Comparison of ENCODE assay signal across 8 cellular contexts in genomic region chr12:96237465-96238077, GRCh38. TPM values are rescaled to one million over a fixed set of nuclear protein-coding genes. Genes with fewer than 3 reads are reported as not detected.
DNase-seq lines count a peak whose midpoint lies in the region; ATAC-seq and TF ChIP-seq lines count a peak whose summit lies in the region.

No MANE protein-coding gene starts in this region.

- H3K79me2 ChIP-seq in SK-N-SH (ENCODE audit: insufficient read depth) = peaks cover 90% of the 10 kb centered on the region

- peaks cover 4 to 14% of the 10 kb centered on the region in 2 experiments for H3K36me3 ChIP-seq in SK-N-SH (replicated peaks in 1 of 2; ENCODE audit: control insufficient read depth in 1 of 2, insufficient read depth in 2 of 2, low read length in 1 of 2)
- H3K36me3 ChIP-seq in A673 (ENCODE audit: insufficient read depth, low read length, poor library complexity, severe bottlenecking) = no peaks in the 10 kb centered on the region

- ATAC-seq in GM21786 (IDR thresholded peaks at IDR 0.05; ENCODE audit: unreplicated experiment) = no peak

- no peaks in the 10 kb centered on the region for H3K9me3 Mint-ChIP-seq in activated naive CD8-positive, alpha-beta T cell treated with anti-CD3 and anti-CD28 coated beads for 36 hours

- peaks cover 43% of the 10 kb centered on the region for H3K4me1 Mint-ChIP-seq in activated naive CD8-positive, alpha-beta T cell treated with anti-CD3 and anti-CD28 coated beads for 36 hours

- H3K27me3 ChIP-seq in SK-N-SH (ENCODE audit: insufficient read depth) (no peaks in the 10 kb centered on the region), A673 (replicated peaks; ENCODE audit: insufficient read depth, low read depth, low read length, poor library complexity) (no peaks in the 10 kb centered on the region)

- peak overlapping the region; percentile 68 for H3K4me2 ChIP-seq in SK-N-SH

- H3K4me1 ChIP-seq in SK-N-SH (ENCODE audit: control insufficient read depth in 1 of 2, insufficient read depth in 2 of 2, low read depth in 1 of 2, low read length in 1 of 2) (peaks cover 33 to 58% of the 10 kb centered on the region in 2 experiments), A673 (ENCODE audit: insufficient read depth, low read length, poor library complexity, severe bottlenecking) (peaks cover 34% of the 10 kb centered on the region)

- no peak for TF ChIP-seq RAD21 in SK-N-SH (IDR thresholded peaks at IDR 0.05; ENCODE audit: low read length)

- peak overlapping the region; percentile 50 for H3K27ac Mint-ChIP-seq in activated naive CD8-positive, alpha-beta T cell treated with anti-CD3 and anti-CD28 coated beads for 36 hours

- peak overlapping the region; percentile 29 to 89; a peak in 3 of 4 replicates for H3K27ac ChIP-seq in SK-N-SH (ENCODE audit: low read depth in 2 of 2, low read length in 1 of 2)
- H3K27ac ChIP-seq in A673 (ENCODE audit: low read depth, low read length, poor library complexity, severe bottlenecking) = no peak overlapping the region

- intact Hi-C loops in A673 (cut with micrococcal nuclease; ENCODE audit: unreplicated experiment) = no loop called here

- peaks cover 24% of the 10 kb centered on the region for H3K36me3 Mint-ChIP-seq in activated naive CD8-positive, alpha-beta T cell treated with anti-CD3 and anti-CD28 coated beads for 36 hours

- H3K4me3 Mint-ChIP-seq in activated naive CD8-positive, alpha-beta T cell treated with anti-CD3 and anti-CD28 coated beads for 36 hours = peak overlapping the region; percentile 26

- POLR2A ChIA-PET in SK-N-SH (lab: Yijun Ruan, JAX) = no interaction called here
- POLR2A ChIA-PET in A673 (lab: Charles Lee; ENCODE audit: low non-redundant PET) = no interaction called here

- peaks cover 94% of the 10 kb centered on the region for H4K20me1 ChIP-seq in SK-N-SH (ENCODE audit: insufficient read depth)

- no TSS peak for BruUV-seq in A673 (replicated peaks; lab: Mats Ljungman, UMichigan)

- WGBS in SK-N-SH (ENCODE audit: low lambda C conversion rate) = 31% methylated on average over 9 of the region's 9 CpGs

- H3K9ac ChIP-seq in SK-N-SH = peak overlapping the region; percentile 43

- peak; percentile 10; the same call in 1 of the 2 replicates for TF ChIP-seq CTCF in SK-N-SH (IDR thresholded peaks at IDR 0.05)
- TF ChIP-seq CTCF in A673 (conservative IDR thresholded peaks at IDR 0.05; ENCODE audit: low read depth, low read length) = no peak

- no peaks in the 10 kb centered on the region for H3K9me2 ChIP-seq in SK-N-SH

- CTCF ChIA-PET in SK-N-SH (lab: Yijun Ruan, JAX) = interaction anchor here (1.1 to 4.7 kb wide), 2 partner anchors 22 to 162 kb away, joined by 4 to 33 read pairs; partner anchors contain the start of gene CDK17
- CTCF ChIA-PET in A673 (lab: Charles Lee) = interaction anchor here (0.5 kb wide), 1 partner anchor 22 kb away, joined by 4 read pairs; no protein-coding TSS in a partner anchor

- H2AFZ ChIP-seq in SK-N-SH (ENCODE audit: low read depth) = no peak overlapping the region

- DNase-seq in EH (ENCODE audit: low read depth) (peak; percentile 97), SK-N-SH (no peak), iris pigment epithelial cell (ENCODE audit: low read depth) (peak; percentile 98), A673 (ENCODE audit: low spot score) (no peak), NCI-H82 treated with DMSO at 0.1 percent for 48 hours (lab: John Stamatoyannopoulos, UW; ENCODE audit: unreplicated experiment) (no peak)
- peak; percentile 55 for DNase-seq in activated naive CD8-positive, alpha-beta T cell treated with anti-CD3 and anti-CD28 coated beads for 36 hours
- DNase-seq in stimulated activated CD8-positive, alpha-beta memory T cell treated with anti-CD3 and anti-CD28 coated beads, Interleukin-12 subunit alpha, Interleukin-12 subunit beta, amount 100 ng/mL, for 4 hours (ENCODE audit: low read depth) = peak; percentile 31

- peak overlapping the region in 1 of 2 experiments; percentile 8; a peak in 1 of 4 replicates for H3K4me3 ChIP-seq in SK-N-SH (ENCODE audit: low read depth in 2 of 2, low read length in 1 of 2)
- H3K4me3 ChIP-seq in A673 (ENCODE audit: low read depth, low read length, poor library complexity, severe bottlenecking) = no peak overlapping the region

- peaks cover 18% of the 10 kb centered on the region for H3F3A ChIP-seq in SK-N-SH (replicated peaks; ENCODE audit: insufficient read depth)

- peak in 1 of 2 experiments; percentile 69; a peak in 1 of 4 replicates for TF ChIP-seq EP300 in SK-N-SH (IDR thresholded peaks at IDR 0.05; ENCODE audit: borderline replicate concordance in 1 of 2, low read depth in 1 of 2, low read length in 1 of 2)

- no peaks in the 10 kb centered on the region for H3K27me3 Mint-ChIP-seq in activated naive CD8-positive, alpha-beta T cell treated with anti-CD3 and anti-CD28 coated beads for 36 hours

- H3K9me3 ChIP-seq in SK-N-SH (no peaks in the 10 kb centered on the region), A673 (ENCODE audit: low read depth, low read length, poor library complexity, severe bottlenecking) (no peaks in the 10 kb centered on the region)

TF ChIP-seq in SK-N-SH, 30 proteins besides CTCF, POLR2A, EP300 and RAD21 (continues in another document):
- TF ChIP-seq ELF1 (IDR thresholded peaks at IDR 0.05) = 0 out of 2 replicates have a peak, but pooled peaks have one; percentile 26
- TF ChIP-seq RCOR1 (IDR thresholded peaks at IDR 0.05; ENCODE audit: low read length) = no peak
- TF ChIP-seq CHD2 (IDR thresholded peaks at IDR 0.05; ENCODE audit: low read length, partially characterized antibody) = no peak
- no peak for TF ChIP-seq MXI1 (IDR thresholded peaks at IDR 0.05; ENCODE audit: low read depth, low read length)
- TF ChIP-seq GATA2 (CRISPR knock-in tag; IDR thresholded peaks at IDR 0.05) = no peak
- no peak for TF ChIP-seq ZBTB33 (IDR thresholded peaks at IDR 0.05; ENCODE audit: borderline replicate concordance, low read depth)
- TF ChIP-seq TCF12 (IDR thresholded peaks at IDR 0.05) = peak; percentile 94
- peak; percentile 91 for TF ChIP-seq NFIC (IDR thresholded peaks at IDR 0.05; ENCODE audit: borderline replicate concordance)
- TF ChIP-seq REST (IDR thresholded peaks at IDR 0.05; ENCODE audit: low read depth, low read length) = no peak
- TF ChIP-seq POLR2AphosphoS5 (IDR thresholded peaks at IDR 0.05; ENCODE audit: low read depth, low read length) = peak; percentile 51; the same call in 1 of the 2 replicates
- TF ChIP-seq USF2 (IDR thresholded peaks at IDR 0.05; ENCODE audit: borderline replicate concordance, low read depth, low read length) = no peak
- TF ChIP-seq GABPA (IDR thresholded peaks at IDR 0.05; ENCODE audit: low read depth) = 0 out of 2 replicates have a peak, but pooled peaks have one; percentile 31
- TF ChIP-seq SMC3 (IDR thresholded peaks at IDR 0.05; ENCODE audit: low read depth, low read length) = no peak

RNA-seq across cellular contexts. Expression of gene ELK3, which starts 43.4 kb away (rescaled TPM):
- 33.1 and 33.8 TPM in 2 replicates for polyA plus RNA-seq in SK-N-SH (2012; rRNA removed)
- 41.2 and 43.2 TPM in 2 replicates for polyA plus RNA-seq in SK-N-SH (2012; cell fraction: cytosol; rRNA removed)
- 11.3 and 16.9 TPM in 2 replicates for polyA plus RNA-seq in SK-N-SH (2012; cell fraction: nucleus; rRNA removed)
- 10 to 100 TPM; 10.9 to 12.6 TPM for total RNA-seq in activated naive CD8-positive, alpha-beta T cell treated with anti-CD3 and anti-CD28 coated beads for 36 hours
- total RNA-seq in A673 (2021) = 55.2 and 62.1 TPM in 2 replicates

Comparison
In these comparisons a context has a peak if more than half of its experiments do, and no peak if none do; other contexts are left out.
1. DNase-seq: peak in EH (single experiment), activated naive CD8-positive, alpha-beta T cell treated with anti-CD3 and anti-CD28 coated beads for 36 hours (single experiment), iris pigment epithelial cell (single experiment) and stimulated activated CD8-positive, alpha-beta memory T cell treated with anti-CD3 and anti-CD28 coated beads, Interleukin-12 subunit alpha, Interleukin-12 subunit beta, amount 100 ng/mL, for 4 hours (single experiment); none in SK-N-SH (single experiment), A673 (single experiment) and NCI-H82 treated with DMSO at 0.1 percent for 48 hours (single experiment).